Comparison of ENCODE assay signal across 20 cellular contexts in the genomic region with DNA sequence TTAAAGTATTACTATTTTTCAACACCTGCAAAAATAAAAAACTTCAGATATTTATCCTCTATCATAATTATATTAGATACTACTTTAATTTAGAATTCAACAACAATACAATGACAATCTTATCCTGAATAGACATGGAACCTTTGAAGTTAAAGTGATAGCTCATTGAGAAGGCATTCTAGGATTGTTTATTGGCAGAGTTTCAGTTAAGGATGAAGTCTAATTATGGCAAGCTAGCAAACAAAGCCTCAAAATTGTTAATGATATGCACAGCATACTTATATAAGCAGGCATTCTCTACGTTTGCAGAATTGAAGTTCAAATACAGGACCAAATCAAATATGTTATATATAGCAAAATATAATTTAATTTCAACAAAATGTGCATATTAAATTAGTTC.
DNase-seq lines count a peak whose midpoint lies in the region; ATAC-seq and TF ChIP-seq lines count a peak whose summit lies in the region.
"Had no signal": no experiment of that assay in that cellular context is flagged by ENCODE, and none has a peak within 500 bp of the region (broad histone marks: within the 10 kb centered on the region; RNA-seq: fewer than 3 reads in every experiment).

No MANE protein-coding gene starts in this region.

- no peak overlapping the region for H3K27ac ChIP-seq in SK-N-SH (ENCODE audit: low read depth in 2 of 2, low read length in 1 of 2)
- H3K27ac ChIP-seq: C4-2B had no signal

- TF ChIP-seq EP300 in SK-N-SH (IDR thresholded peaks at IDR 0.05; ENCODE audit: borderline replicate concordance in 1 of 2, low read depth in 1 of 2, low read length in 1 of 2) = no peak

- POLR2A ChIA-PET in SK-N-SH (lab: Yijun Ruan, JAX) = no interaction called here

- ATAC-seq in SK-N-SH treated with all-trans-retinoic acid at 6 μM for 48 hours (no peak), GM21717 (IDR thresholded peaks at IDR 0.05; ENCODE audit: unreplicated experiment) (no peak)
- ATAC-seq: Right ventricle myocardium inferior had no signal

- H3K9me2 ChIP-seq in SK-N-SH = no peaks in the 10 kb centered on the region

- H4K20me1 ChIP-seq in SK-N-SH (ENCODE audit: insufficient read depth) = no peaks in the 10 kb centered on the region

- H3K4me3 ChIP-seq in SK-N-SH (ENCODE audit: low read depth in 2 of 2, low read length in 1 of 2) = no peak overlapping the region
- H3K4me3 ChIP-seq: MG63 had no signal

- H3K9me3 ChIP-seq in SK-N-SH = no peaks in the 10 kb centered on the region
- H3K9me3 ChIP-seq: MG63 had no signal

- H3K4me2 ChIP-seq in SK-N-SH = no peak overlapping the region

- no peaks in the 10 kb centered on the region for H3K79me2 ChIP-seq in SK-N-SH (ENCODE audit: insufficient read depth)

- H3F3A ChIP-seq in SK-N-SH (replicated peaks; ENCODE audit: insufficient read depth) = no peaks in the 10 kb centered on the region

- no peak overlapping the region for H3K9ac ChIP-seq in SK-N-SH

- H2AFZ ChIP-seq in SK-N-SH (ENCODE audit: low read depth) = peak overlapping the region; percentile 5; the same call in 1 of the 2 replicates

- H3K4me1 ChIP-seq in SK-N-SH (ENCODE audit: control insufficient read depth in 1 of 2, insufficient read depth in 2 of 2, low read depth in 1 of 2, low read length in 1 of 2) = peaks cover 0 to 5% of the 10 kb centered on the region in 2 experiments; a peak in 1 of 4 replicates

- H3K36me3 ChIP-seq in SK-N-SH (replicated peaks in 1 of 2; ENCODE audit: control insufficient read depth in 1 of 2, insufficient read depth in 2 of 2, low read length in 1 of 2) = no peaks in the 10 kb centered on the region
- H3K36me3 ChIP-seq: MG63 had no signal

- CTCF ChIA-PET in SK-N-SH (lab: Yijun Ruan, JAX) = no interaction called here

- no peak for TF ChIP-seq RAD21 in SK-N-SH (IDR thresholded peaks at IDR 0.05; ENCODE audit: low read length)

- WGBS in SK-N-SH (ENCODE audit: low lambda C conversion rate) = 64% methylated on average over 1 of the region's 1 CpG

- no peak for DNase-seq in SK-N-SH
- DNase-seq in M059J (ENCODE audit: low read depth) = peak; percentile 66
- peak; percentile 43 for DNase-seq in astrocyte of the hippocampus (ENCODE audit: low read depth, low spot score)
- DNase-seq in renal cortical epithelial cell (ENCODE audit: low read depth) = peak; percentile 33
- DNase-seq in NCI-H146 (lab: John Stamatoyannopoulos, UW) = no peak
- DNase-seq in COLO668 (lab: John Stamatoyannopoulos, UW; ENCODE audit: unreplicated experiment) = no peak
- DNase-seq: 8988T; CD8-positive, alpha-beta memory T cell; Kasumi-1; MG63; NCI-H1436 treated with DMSO at 0.1 percent for 48 hours; NCI-H2029; NCI-H2227 treated with DMSO at 0.1 percent for 48 hours; NCI-H510A treated with DMSO at 0.1 percent for 48 hours; NCI-H774; SW 1271 had no signal

- H3K27me3 ChIP-seq in SK-N-SH (ENCODE audit: insufficient read depth) = no peaks in the 10 kb centered on the region
- H3K27me3 ChIP-seq: MG63 had no signal

- TF ChIP-seq CTCF in SK-N-SH (IDR thresholded peaks at IDR 0.05) = no peak

TF ChIP-seq in SK-N-SH, 30 proteins besides CTCF, POLR2A, EP300 and RAD21 (continues in another document):
- TF ChIP-seq GATA2 (CRISPR knock-in tag; IDR thresholded peaks at IDR 0.05) (no peak), FOSL2 (IDR thresholded peaks at IDR 0.05; ENCODE audit: borderline replicate concordance, low read depth) (no peak), NRF1 (IDR thresholded peaks at IDR 0.05; ENCODE audit: low read depth, low read length) (no peak), TAF1 (IDR thresholded peaks at IDR 0.05; ENCODE audit: borderline replicate concordance, low read depth, low read length) (no peak), POLR2AphosphoS5 (IDR thresholded peaks at IDR 0.05; ENCODE audit: low read depth, low read length) (no peak), IRF3 (IDR thresholded peaks at IDR 0.05; ENCODE audit: low read depth, low read length) (no peak), FOXM1 (IDR thresholded peaks at IDR 0.05; ENCODE audit: low read depth) (no peak), RCOR1 (IDR thresholded peaks at IDR 0.05; ENCODE audit: low read length) (no peak), RFX5 (IDR thresholded peaks at IDR 0.05; ENCODE audit: low read length) (no peak)
- TF ChIP-seq, protein P1, sequence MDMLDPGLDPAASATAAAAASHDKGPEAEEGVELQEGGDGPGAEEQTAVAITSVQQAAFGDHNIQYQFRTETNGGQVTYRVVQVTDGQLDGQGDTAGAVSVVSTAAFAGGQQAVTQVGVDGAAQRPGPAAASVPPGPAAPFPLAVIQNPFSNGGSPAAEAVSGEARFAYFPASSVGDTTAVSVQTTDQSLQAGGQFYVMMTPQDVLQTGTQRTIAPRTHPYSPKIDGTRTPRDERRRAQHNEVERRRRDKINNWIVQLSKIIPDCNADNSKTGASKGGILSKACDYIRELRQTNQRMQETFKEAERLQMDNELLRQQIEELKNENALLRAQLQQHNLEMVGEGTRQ (IDR thresholded peaks at IDR 0.05; ENCODE audit: borderline replicate concordance, low read depth, low read length) = no peak
- TF ChIP-seq, protein P2, sequence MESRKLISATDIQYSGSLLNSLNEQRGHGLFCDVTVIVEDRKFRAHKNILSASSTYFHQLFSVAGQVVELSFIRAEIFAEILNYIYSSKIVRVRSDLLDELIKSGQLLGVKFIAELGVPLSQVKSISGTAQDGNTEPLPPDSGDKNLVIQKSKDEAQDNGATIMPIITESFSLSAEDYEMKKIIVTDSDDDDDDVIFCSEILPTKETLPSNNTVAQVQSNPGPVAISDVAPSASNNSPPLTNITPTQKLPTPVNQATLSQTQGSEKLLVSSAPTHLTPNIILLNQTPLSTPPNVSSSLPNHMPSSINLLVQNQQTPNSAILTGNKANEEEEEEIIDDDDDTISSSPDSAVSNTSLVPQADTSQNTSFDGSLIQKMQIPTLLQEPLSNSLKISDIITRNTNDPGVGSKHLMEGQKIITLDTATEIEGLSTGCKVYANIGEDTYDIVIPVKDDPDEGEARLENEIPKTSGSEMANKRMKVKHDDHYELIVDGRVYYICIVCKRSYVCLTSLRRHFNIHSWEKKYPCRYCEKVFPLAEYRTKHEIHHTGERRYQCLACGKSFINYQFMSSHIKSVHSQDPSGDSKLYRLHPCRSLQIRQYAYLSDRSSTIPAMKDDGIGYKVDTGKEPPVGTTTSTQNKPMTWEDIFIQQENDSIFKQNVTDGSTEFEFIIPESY (IDR thresholded peaks at IDR 0.05; ENCODE audit: borderline replicate concordance, low read depth) = no peak

TF ChIP-seq in SK-N-SH treated with all-trans-retinoic acid at 6 μM for 48 hours, 23 proteins besides CTCF, POLR2A, EP300 and RAD21:
- TF ChIP-seq, protein P3, sequence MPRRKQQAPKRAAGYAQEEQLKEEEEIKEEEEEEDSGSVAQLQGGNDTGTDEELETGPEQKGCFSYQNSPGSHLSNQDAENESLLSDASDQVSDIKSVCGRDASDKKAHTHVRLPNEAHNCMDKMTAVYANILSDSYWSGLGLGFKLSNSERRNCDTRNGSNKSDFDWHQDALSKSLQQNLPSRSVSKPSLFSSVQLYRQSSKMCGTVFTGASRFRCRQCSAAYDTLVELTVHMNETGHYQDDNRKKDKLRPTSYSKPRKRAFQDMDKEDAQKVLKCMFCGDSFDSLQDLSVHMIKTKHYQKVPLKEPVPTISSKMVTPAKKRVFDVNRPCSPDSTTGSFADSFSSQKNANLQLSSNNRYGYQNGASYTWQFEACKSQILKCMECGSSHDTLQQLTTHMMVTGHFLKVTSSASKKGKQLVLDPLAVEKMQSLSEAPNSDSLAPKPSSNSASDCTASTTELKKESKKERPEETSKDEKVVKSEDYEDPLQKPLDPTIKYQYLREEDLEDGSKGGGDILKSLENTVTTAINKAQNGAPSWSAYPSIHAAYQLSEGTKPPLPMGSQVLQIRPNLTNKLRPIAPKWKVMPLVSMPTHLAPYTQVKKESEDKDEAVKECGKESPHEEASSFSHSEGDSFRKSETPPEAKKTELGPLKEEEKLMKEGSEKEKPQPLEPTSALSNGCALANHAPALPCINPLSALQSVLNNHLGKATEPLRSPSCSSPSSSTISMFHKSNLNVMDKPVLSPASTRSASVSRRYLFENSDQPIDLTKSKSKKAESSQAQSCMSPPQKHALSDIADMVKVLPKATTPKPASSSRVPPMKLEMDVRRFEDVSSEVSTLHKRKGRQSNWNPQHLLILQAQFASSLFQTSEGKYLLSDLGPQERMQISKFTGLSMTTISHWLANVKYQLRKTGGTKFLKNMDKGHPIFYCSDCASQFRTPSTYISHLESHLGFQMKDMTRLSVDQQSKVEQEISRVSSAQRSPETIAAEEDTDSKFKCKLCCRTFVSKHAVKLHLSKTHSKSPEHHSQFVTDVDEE (CRISPR knock-in tag; IDR thresholded peaks at IDR 0.05) = no peak
- no peak for TF ChIP-seq ZC3H10 (CRISPR knock-in tag; IDR thresholded peaks at IDR 0.05)
- no peak for TF ChIP-seq CSDC2 (CRISPR knock-in tag; IDR thresholded peaks at IDR 0.05)
- TF ChIP-seq ZNF8 (CRISPR knock-in tag; IDR thresholded peaks at IDR 0.05) = no peak

Comparison
In these comparisons a context has a peak if more than half of its experiments do, and no peak if none do; other contexts are left out.
1. DNase-seq: peak in M059J (single experiment), astrocyte of the hippocampus (single experiment) and renal cortical epithelial cell (single experiment); none in SK-N-SH (single experiment), NCI-H146 (single experiment) and COLO668 (single experiment).